ENCODE assay signal across 1 cellular context in the genomic region with DNA sequence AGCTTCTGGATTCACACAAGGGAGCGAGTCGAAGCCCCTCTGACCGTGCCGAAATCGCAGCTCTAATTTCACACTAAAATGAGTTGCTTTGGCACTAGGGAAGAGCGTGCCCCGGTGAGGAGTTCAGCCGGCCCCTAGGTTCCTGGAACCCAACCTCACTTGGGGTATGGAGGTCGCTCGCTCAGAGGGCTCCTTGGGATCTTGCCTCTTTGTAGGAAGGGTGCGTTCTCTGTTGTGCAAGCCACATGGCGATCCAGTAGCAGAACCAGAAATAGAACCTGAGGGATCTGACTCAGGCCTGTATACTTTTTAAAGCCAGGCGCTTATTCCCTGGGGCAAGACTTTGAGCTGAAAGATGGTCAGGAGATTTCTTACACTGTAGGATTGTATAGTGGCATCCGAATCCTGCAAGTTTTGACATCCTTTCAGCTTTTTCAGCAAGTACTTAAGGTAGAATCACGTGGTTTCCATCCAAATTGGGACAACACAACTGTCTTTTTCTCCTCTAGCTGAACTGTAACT.
TF ChIP-seq lines count a peak whose summit lies in the region.

No MANE protein-coding gene starts in this region.

TF ChIP-seq in GM12878, 131 proteins besides CTCF, POLR2A, EP300 and RAD21 (continued from another document):
- TF ChIP-seq, protein P1, sequence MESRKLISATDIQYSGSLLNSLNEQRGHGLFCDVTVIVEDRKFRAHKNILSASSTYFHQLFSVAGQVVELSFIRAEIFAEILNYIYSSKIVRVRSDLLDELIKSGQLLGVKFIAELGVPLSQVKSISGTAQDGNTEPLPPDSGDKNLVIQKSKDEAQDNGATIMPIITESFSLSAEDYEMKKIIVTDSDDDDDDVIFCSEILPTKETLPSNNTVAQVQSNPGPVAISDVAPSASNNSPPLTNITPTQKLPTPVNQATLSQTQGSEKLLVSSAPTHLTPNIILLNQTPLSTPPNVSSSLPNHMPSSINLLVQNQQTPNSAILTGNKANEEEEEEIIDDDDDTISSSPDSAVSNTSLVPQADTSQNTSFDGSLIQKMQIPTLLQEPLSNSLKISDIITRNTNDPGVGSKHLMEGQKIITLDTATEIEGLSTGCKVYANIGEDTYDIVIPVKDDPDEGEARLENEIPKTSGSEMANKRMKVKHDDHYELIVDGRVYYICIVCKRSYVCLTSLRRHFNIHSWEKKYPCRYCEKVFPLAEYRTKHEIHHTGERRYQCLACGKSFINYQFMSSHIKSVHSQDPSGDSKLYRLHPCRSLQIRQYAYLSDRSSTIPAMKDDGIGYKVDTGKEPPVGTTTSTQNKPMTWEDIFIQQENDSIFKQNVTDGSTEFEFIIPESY (IDR thresholded peaks at IDR 0.05), result no peak
- TF ChIP-seq SREBF1 (IDR thresholded peaks at IDR 0.05; ENCODE audit: low read length) (no peak), HDGF (IDR thresholded peaks at IDR 0.05) (no peak), STAT1 (conservative IDR thresholded peaks at IDR 0.05) (no peak), EGR1 (IDR thresholded peaks at IDR 0.05; ENCODE audit: borderline replicate concordance in 1 of 2, low read depth in 2 of 2, low read length in 2 of 2) (no peak), GABPA (IDR thresholded peaks at IDR 0.05; ENCODE audit: low read depth) (no peak), SUZ12 (IDR thresholded peaks at IDR 0.05; ENCODE audit: unreplicated experiment) (no peak)
- TF ChIP-seq, protein P2, sequence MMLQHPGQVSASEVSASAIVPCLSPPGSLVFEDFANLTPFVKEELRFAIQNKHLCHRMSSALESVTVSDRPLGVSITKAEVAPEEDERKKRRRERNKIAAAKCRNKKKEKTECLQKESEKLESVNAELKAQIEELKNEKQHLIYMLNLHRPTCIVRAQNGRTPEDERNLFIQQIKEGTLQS (IDR thresholded peaks at IDR 0.05; ENCODE audit: borderline replicate concordance, extremely low read depth, low read depth, low read length), result no peak
- TF ChIP-seq, protein P3, sequence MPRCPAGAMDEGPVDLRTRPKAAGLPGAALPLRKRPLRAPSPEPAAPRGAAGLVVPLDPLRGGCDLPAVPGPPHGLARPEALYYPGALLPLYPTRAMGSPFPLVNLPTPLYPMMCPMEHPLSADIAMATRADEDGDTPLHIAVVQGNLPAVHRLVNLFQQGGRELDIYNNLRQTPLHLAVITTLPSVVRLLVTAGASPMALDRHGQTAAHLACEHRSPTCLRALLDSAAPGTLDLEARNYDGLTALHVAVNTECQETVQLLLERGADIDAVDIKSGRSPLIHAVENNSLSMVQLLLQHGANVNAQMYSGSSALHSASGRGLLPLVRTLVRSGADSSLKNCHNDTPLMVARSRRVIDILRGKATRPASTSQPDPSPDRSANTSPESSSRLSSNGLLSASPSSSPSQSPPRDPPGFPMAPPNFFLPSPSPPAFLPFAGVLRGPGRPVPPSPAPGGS (IDR thresholded peaks at IDR 0.05; ENCODE audit: borderline replicate concordance, insufficient read depth, low read depth, low read length, poor library complexity, severe bottlenecking), result no peak
- TF ChIP-seq, protein P4, sequence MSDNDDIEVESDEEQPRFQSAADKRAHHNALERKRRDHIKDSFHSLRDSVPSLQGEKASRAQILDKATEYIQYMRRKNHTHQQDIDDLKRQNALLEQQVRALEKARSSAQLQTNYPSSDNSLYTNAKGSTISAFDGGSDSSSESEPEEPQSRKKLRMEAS (IDR thresholded peaks at IDR 0.05; ENCODE audit: low read depth, low read length), result no peak
TF ChIP-seq in GM12878: peak in this region for 0.
